In genomic region chr10:26807532-26807931, GRCh38 we compare ENCODE assay signal across 29 cellular contexts. TPM values are rescaled to one million over a fixed set of nuclear protein-coding genes. Genes with fewer than 3 reads are reported as not detected.
DNase-seq lines count a peak whose midpoint lies in the region; ATAC-seq, FAIRE-seq and TF ChIP-seq lines count a peak whose summit lies in the region.
"Had no signal": no experiment of that assay in that cellular context is flagged by ENCODE, and none has a peak within 500 bp of the region (broad histone marks: within the 10 kb centered on the region; RNA-seq: fewer than 3 reads in every experiment).

No MANE protein-coding gene starts in this region.

- H3F3A ChIP-seq in SK-N-SH (replicated peaks; ENCODE audit: insufficient read depth), result peaks cover 14% of the 10 kb centered on the region
- peaks cover 25% of the 10 kb centered on the region for H3F3A ChIP-seq in DOHH2 (ENCODE audit: control insufficient read depth, insufficient read depth)
- H3F3A ChIP-seq in SU-DHL-6 (ENCODE audit: insufficient read depth), result peaks cover 66% of the 10 kb centered on the region

- CTCF ChIA-PET in SK-N-SH (lab: Yijun Ruan, JAX), result no interaction called here
- CTCF ChIA-PET in HepG2 (lab: Yijun Ruan, JAX; ENCODE audit: low intra/inter-chr PET ratio, low total read pairs), result no interaction called here

- H3K79me2 ChIP-seq in SK-N-SH (ENCODE audit: insufficient read depth) (peaks cover 79% of the 10 kb centered on the region), DOHH2 (ENCODE audit: control insufficient read depth, low read length) (peaks cover 98% of the 10 kb centered on the region), SU-DHL-6 (ENCODE audit: insufficient read depth, low read length) (peaks cover 98% of the 10 kb centered on the region), HepG2 (ENCODE audit: insufficient read depth, low read length) (peaks cover 21% of the 10 kb centered on the region)

- DNase-seq in SK-N-SH (no peak), HepG2 (ENCODE audit: low spot score) (no peak), NCI-H748 (lab: John Stamatoyannopoulos, UW; ENCODE audit: unreplicated experiment) (no peak), type B pancreatic cell (ENCODE audit: extremely low spot score, unreplicated experiment) (no peak), NCI-H1048 (lab: John Stamatoyannopoulos, UW) (no peak)
- DNase-seq: 8988T; ACHN; CD4-positive, alpha-beta T cell; GM23248; H7; KBM-7; MG63; NCI-H1105; NCI-H1436 treated with DMSO at 0.1 percent for 48 hours; NCI-H187 treated with DMSO at 0.1 percent for 48 hours; NCI-H2171 treated with DMSO at 0.1 percent for 48 hours; NCI-H345; NCI-H510A treated with DMSO at 0.1 percent for 48 hours; NCI-H748 treated with DMSO at 0.1 percent for 48 hours; PC-3; SW 1271 had no signal

- H3K4me3 ChIP-seq in SK-N-SH (ENCODE audit: low read depth in 2 of 2, low read length in 1 of 2) (no peak overlapping the region), DOHH2 (ENCODE audit: low read length) (no peak overlapping the region), SU-DHL-6 (ENCODE audit: insufficient read depth, low read length, poor library complexity, severe bottlenecking) (no peak overlapping the region), HepG2 (replicated peaks in 1 of 3; ENCODE audit: insufficient read depth in 1 of 3, low read depth in 2 of 3, low read length in 3 of 3) (no peak overlapping the region)
- H3K4me3 ChIP-seq: GM23248, MG63, SJSA1 had no signal

- no peak for FAIRE-seq in HepG2 (lab: Jason Lieb, UNC)
- FAIRE-seq: D721Med, G401.6, HTR-8/SVneo had no signal

- no peaks in the 10 kb centered on the region for H3K27me3 Mint-ChIP-seq in type B pancreatic cell
- H3K27me3 Mint-ChIP-seq: CD4-positive, alpha-beta T cell had no signal

- ATAC-seq in SK-N-SH treated with all-trans-retinoic acid at 6 μM for 48 hours (no peak), HepG2 (peak; percentile 33; the same call in 1 of the 3 replicates)
- ATAC-seq: PC-3, Right ventricle myocardium inferior had no signal

- TF ChIP-seq RAD21 in SK-N-SH (IDR thresholded peaks at IDR 0.05; ENCODE audit: low read length) (no peak), HepG2 (CRISPR knock-in tag; IDR thresholded peaks at IDR 0.05) (no peak)

- H3K9ac ChIP-seq in SK-N-SH (no peak overlapping the region), SU-DHL-6 (ENCODE audit: low read length) (no peak overlapping the region), HepG2 (ENCODE audit: insufficient read depth, low read depth, low read length) (no peak overlapping the region)
- H3K9ac ChIP-seq: GM23248 had no signal

- peaks cover 7% of the 10 kb centered on the region for H3K36me3 Mint-ChIP-seq in type B pancreatic cell

- peaks cover 31% of the 10 kb centered on the region for H3K4me1 Mint-ChIP-seq in type B pancreatic cell (ENCODE audit: unreplicated experiment)

- TF ChIP-seq EP300 in SK-N-SH (IDR thresholded peaks at IDR 0.05; ENCODE audit: borderline replicate concordance in 1 of 2, low read depth in 1 of 2, low read length in 1 of 2) (no peak), HepG2 (IDR thresholded peaks at IDR 0.05; ENCODE audit: low read depth in 2 of 2, low read length in 2 of 2) (no peak), HepG2 (CRISPR knock-in tag; IDR thresholded peaks at IDR 0.05; ENCODE audit: borderline replicate concordance) (no peak)

- H3K27me3 ChIP-seq in SK-N-SH (ENCODE audit: insufficient read depth) (no peaks in the 10 kb centered on the region), DOHH2 (ENCODE audit: control insufficient read depth, low read length) (no peaks in the 10 kb centered on the region), SU-DHL-6 (ENCODE audit: low read length) (no peaks in the 10 kb centered on the region), HepG2 (ENCODE audit: control insufficient read depth in 1 of 2, insufficient read depth in 2 of 2, low read length in 2 of 2) (no peaks in the 10 kb centered on the region)
- H3K27me3 ChIP-seq: MG63, SJSA1 had no signal

- H3K9me3 ChIP-seq in SK-N-SH, result no peaks in the 10 kb centered on the region
- H3K9me3 ChIP-seq in DOHH2 (ENCODE audit: control insufficient read depth, insufficient read depth, low read length), result no peaks in the 10 kb centered on the region
- no peaks in the 10 kb centered on the region for H3K9me3 ChIP-seq in SU-DHL-6 (ENCODE audit: insufficient read depth, low read length)
- no peaks in the 10 kb centered on the region for H3K9me3 ChIP-seq in HepG2 (ENCODE audit: low read length)
- H3K9me3 ChIP-seq: MG63, SJSA1 had no signal

- TF ChIP-seq POLR2A in HepG2 (IDR thresholded peaks at IDR 0.05; ENCODE audit: insufficient read depth in 1 of 2, low read depth in 2 of 2, low read length in 2 of 2), result no peak

- in situ Hi-C loops in HepG2 (cut with HindIII; ENCODE audit: extremely low pct_ligation_motif_present, low pct_unique_long_range_greater_than_20kb), result no loop called here

- H3K36me3 ChIP-seq in SK-N-SH (replicated peaks in 1 of 2; ENCODE audit: control insufficient read depth in 1 of 2, insufficient read depth in 2 of 2, low read length in 1 of 2), result no peaks in the 10 kb centered on the region
- peaks cover 14% of the 10 kb centered on the region for H3K36me3 ChIP-seq in DOHH2 (ENCODE audit: control insufficient read depth, low read length)
- H3K36me3 ChIP-seq in SU-DHL-6 (ENCODE audit: low read length), result 0 out of 2 replicates have a peak, but pooled peaks cover 1% of the 10 kb centered on the region
- no peaks in the 10 kb centered on the region for H3K36me3 ChIP-seq in HepG2 (replicated peaks in 1 of 2; ENCODE audit: control insufficient read depth in 1 of 2, insufficient read depth in 2 of 2, low read length in 2 of 2)
- H3K36me3 ChIP-seq: MG63, SJSA1 had no signal

- no peak overlapping the region for H3K4me3 Mint-ChIP-seq in type B pancreatic cell
- H3K4me3 Mint-ChIP-seq: CD4-positive, alpha-beta T cell had no signal

- H4K20me1 ChIP-seq in SK-N-SH (ENCODE audit: insufficient read depth) (peaks cover 72% of the 10 kb centered on the region), DOHH2 (ENCODE audit: control insufficient read depth, insufficient read depth, low read depth, low read length) (peaks cover 9% of the 10 kb centered on the region), SU-DHL-6 (ENCODE audit: low read depth, low read length) (0 out of 2 replicates have a peak, but pooled peaks cover 5% of the 10 kb centered on the region), HepG2 (ENCODE audit: insufficient read depth, low read length) (0 out of 2 replicates have a peak, but pooled peaks cover 3% of the 10 kb centered on the region)

- no TSS peak for BruUV-seq in HepG2 (replicated peaks; lab: Mats Ljungman, UMichigan)

- intact Hi-C loops in HepG2 (cut with micrococcal nuclease; ENCODE audit: unreplicated experiment), result no loop called here

- POLR2A ChIA-PET in SK-N-SH (lab: Yijun Ruan, JAX), result no interaction called here
- POLR2A ChIA-PET in HepG2 (lab: Yijun Ruan, JAX), result no interaction called here

- 94% methylated on average over 4 of the region's 4 CpGs for WGBS in SK-N-SH (ENCODE audit: low lambda C conversion rate)
- 75% methylated on average over 4 of the region's 4 CpGs for WGBS in HepG2 (ENCODE audit: low lambda C conversion rate)

- H3K27ac Mint-ChIP-seq in type B pancreatic cell, result no peak overlapping the region
- H3K27ac Mint-ChIP-seq: CD4-positive, alpha-beta T cell had no signal

- H3K4me2 ChIP-seq in SK-N-SH (no peak overlapping the region), DOHH2 (ENCODE audit: low read length) (peak overlapping the region; percentile 8; the same call in 1 of the 2 replicates), SU-DHL-6 (ENCODE audit: low read depth, low read length, poor library complexity, severe bottlenecking) (no peak overlapping the region), HepG2 (ENCODE audit: low read depth, low read length) (no peak overlapping the region)

- H3K9me3 Mint-ChIP-seq in type B pancreatic cell, result no peaks in the 10 kb centered on the region
- H3K9me3 Mint-ChIP-seq: CD4-positive, alpha-beta T cell had no signal

- H3K9me2 ChIP-seq in SK-N-SH (no peaks in the 10 kb centered on the region), DOHH2 (replicated peaks; ENCODE audit: control insufficient read depth, low read length) (no peaks in the 10 kb centered on the region), SU-DHL-6 (replicated peaks; ENCODE audit: insufficient read depth, low read length) (no peaks in the 10 kb centered on the region)

- no peak overlapping the region for H3K27ac ChIP-seq in SK-N-SH (ENCODE audit: low read depth in 2 of 2, low read length in 1 of 2)
- 0 out of 2 replicates have a peak overlapping the region, but pooled peaks have one; percentile 4 for H3K27ac ChIP-seq in DOHH2 (ENCODE audit: low read depth, low read length)
- H3K27ac ChIP-seq in SU-DHL-6 (ENCODE audit: low read depth, low read length), result peak overlapping the region; percentile 36; the same call in 1 of the 2 replicates
- no peak overlapping the region for H3K27ac ChIP-seq in HepG2 (ENCODE audit: extremely low read length, insufficient read depth, low read length)
- H3K27ac ChIP-seq: GM23248, SJSA1 had no signal

- H2AFZ ChIP-seq in SK-N-SH (ENCODE audit: low read depth), result no peak overlapping the region
- no peak overlapping the region for H2AFZ ChIP-seq in SU-DHL-6 (ENCODE audit: low read depth, low read length, severe bottlenecking)
- H2AFZ ChIP-seq in HepG2 (ENCODE audit: low read length), result no peak overlapping the region
- H2AFZ ChIP-seq: GM23248 had no signal

- TF ChIP-seq CTCF in SK-N-SH (IDR thresholded peaks at IDR 0.05) (no peak), DOHH2 (IDR thresholded peaks at IDR 0.05; ENCODE audit: low read depth, low read length, poor library complexity, severe bottlenecking) (no peak), SU-DHL-6 (IDR thresholded peaks at IDR 0.05; ENCODE audit: insufficient read depth, low read length, poor library complexity, severe bottlenecking) (no peak), HepG2 (CRISPR knock-in tag; IDR thresholded peaks at IDR 0.05) (no peak), type B pancreatic cell (conservative IDR thresholded peaks at IDR 0.05) (no peak)

- H3K4me1 ChIP-seq in SK-N-SH (ENCODE audit: control insufficient read depth in 1 of 2, insufficient read depth in 2 of 2, low read depth in 1 of 2, low read length in 1 of 2) (0 out of 4 replicates have a peak, but pooled peaks cover 0 to 6% of the 10 kb centered on the region in 2 experiments), DOHH2 (ENCODE audit: control insufficient read depth, low read length) (peaks cover 82% of the 10 kb centered on the region), HepG2 (ENCODE audit: insufficient read depth, low read length) (peaks cover 26% of the 10 kb centered on the region)
- H3K4me1 ChIP-seq: SJSA1 had no signal

RNA-seq across cellular contexts. Expression of gene ABI1, which starts 53.2 kb away (rescaled TPM):
- polyA plus RNA-seq in SK-N-SH (2012; rRNA removed) (36.7 and 47.5 TPM in 2 replicates), HepG2 (2011; rRNA removed) (16.4 and 20.9 TPM in 2 replicates)
- polyA plus RNA-seq in SK-N-SH (2012; cell fraction: cytosol; rRNA removed), result 36.1 and 39.5 TPM in 2 replicates
- 15.6 and 38.2 TPM in 2 replicates for polyA plus RNA-seq in SK-N-SH (2012; cell fraction: nucleus; rRNA removed)
- total RNA-seq in HepG2 (2016; rRNA removed; fragmentation: Illumina TruSeq; extraction: Trizol) (22.9 and 29.3 TPM in 2 replicates), type B pancreatic cell (ENCODE audit: low replicate concordance) (45.5 and 53.2 TPM in 2 replicates)
- total RNA-seq in HepG2 (2016; cell fraction: cytosol; rRNA removed; fragmentation: Illumina TruSeq; extraction: Trizol; ENCODE audit: low read depth), result 3.5 and 4.0 TPM in 2 replicates
- 23.9 and 24.7 TPM in 2 replicates for total RNA-seq in HepG2 (2016; cell fraction: insoluble cytoplasmic fraction; rRNA removed; fragmentation: Illumina TruSeq; extraction: Trizol)
- total RNA-seq in HepG2 (2016; cell fraction: membrane; rRNA removed; fragmentation: Illumina TruSeq; extraction: Trizol), result 9.3 and 10.0 TPM in 2 replicates
- 18.3 and 20.7 TPM in 2 replicates for total RNA-seq in HepG2 (2016; cell fraction: nucleus; rRNA removed; fragmentation: Illumina TruSeq; extraction: Trizol)
- polyA plus RNA-seq in HepG2 (2011; cell fraction: cytosol; rRNA removed), result 13.4 and 17.1 TPM in 2 replicates
- polyA plus RNA-seq in HepG2 (2011; cell fraction: nucleus; rRNA removed), result 11.7 and 12.2 TPM in 2 replicates
- 12.8 and 18.5 TPM in 2 replicates for polyA plus RNA-seq in HepG2 (2012)
- polyA plus RNA-seq in HepG2 (2016; cell fraction: cytosol; fragmentation: Illumina TruSeq; extraction: Trizol; ENCODE audit: low read depth), result 1.3 TPM in 2 replicates
- 28.5 and 28.8 TPM in 2 replicates for polyA plus RNA-seq in HepG2 (2016; cell fraction: insoluble cytoplasmic fraction; fragmentation: Illumina TruSeq; extraction: Trizol; ENCODE audit: low read depth)
- polyA plus RNA-seq in HepG2 (2016; cell fraction: membrane; fragmentation: Illumina TruSeq; extraction: Trizol; ENCODE audit: low read depth), result 4.5 and 5.5 TPM in 2 replicates
- polyA plus RNA-seq in HepG2 (2016; cell fraction: nucleus; fragmentation: Illumina TruSeq; extraction: Trizol; ENCODE audit: insufficient read depth, low read depth), result 18.6 and 19.8 TPM in 2 replicates
- 13.8 and 16.1 TPM in 2 replicates for polyA minus RNA-seq in HepG2 (2011; rRNA and poly(A)+ RNA removed; ENCODE audit: low replicate concordance)
- polyA minus RNA-seq in HepG2 (2011; cell fraction: cytosol; rRNA and poly(A)+ RNA removed), result 11.3 and 13.0 TPM in 2 replicates
- 37.5 and 44.6 TPM in 2 replicates for polyA minus RNA-seq in HepG2 (2011; cell fraction: nucleus; rRNA and poly(A)+ RNA removed)

Comparison
In these comparisons a context has a peak if more than half of its experiments do, and no peak if none do; other contexts are left out.
1. H3K27ac ChIP-seq: peak in DOHH2 (single experiment) and SU-DHL-6 (single experiment); none in SK-N-SH (0 of 2) and HepG2 (single experiment).